16 cellular contexts compared by ENCODE assay signal in the genomic region with DNA sequence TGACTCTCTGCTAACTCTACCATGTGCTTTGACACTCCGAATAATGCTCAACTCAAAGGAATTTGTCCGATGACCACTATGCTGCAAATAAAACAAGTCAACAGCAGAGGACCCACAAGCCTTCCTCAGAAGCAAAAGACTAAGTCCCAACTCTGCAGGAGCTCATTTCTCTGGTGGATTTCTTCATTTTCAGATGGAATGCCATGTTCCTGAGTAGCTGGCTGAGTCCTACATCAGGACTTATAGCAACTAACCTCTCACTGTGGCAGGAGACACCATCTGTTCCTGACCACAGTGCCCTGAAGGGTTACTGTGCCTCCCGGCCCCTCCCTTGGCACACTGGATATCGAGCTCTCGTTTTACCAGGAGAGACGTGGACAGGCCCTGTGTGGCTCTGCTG. TPM values are rescaled to one million over a fixed set of nuclear protein-coding genes. Genes with fewer than 3 reads are reported as not detected.
DNase-seq lines count a peak whose midpoint lies in the region; ATAC-seq and TF ChIP-seq lines count a peak whose summit lies in the region.
"Had no signal": no experiment of that assay in that cellular context is flagged by ENCODE, and none has a peak within 500 bp of the region (broad histone marks: within the 10 kb centered on the region; RNA-seq: fewer than 3 reads in every experiment).

No MANE protein-coding gene starts in this region.

- no peak for ATAC-seq in HG02870 (IDR thresholded peaks at IDR 0.05; ENCODE audit: unreplicated experiment)
- ATAC-seq: heart right ventricle, right cardiac atrium, T-cell had no signal

- H3K27me3 ChIP-seq in endodermal cell (ENCODE audit: control insufficient read depth, insufficient read depth, low read length, poor library complexity, severe bottlenecking) (no peaks in the 10 kb centered on the region), colonic mucosa (no peaks in the 10 kb centered on the region)
- H3K27me3 ChIP-seq: heart right ventricle had no signal

- peaks cover 82% of the 10 kb centered on the region for H3K4me1 Mint-ChIP-seq in endodermal cell
- H3K4me1 Mint-ChIP-seq: activated naive CD4-positive, alpha-beta T cell treated with anti-CD3 and anti-CD28 coated beads, Interleukin-2, amount 50 U/mL, for 24 hours had no signal

- WGBS in endodermal cell (ENCODE audit: insufficient coverage in 1 of 2, insufficient read length in 1 of 2), 2 experiments, result 85 to 92% methylated on average over 6 of the region's 6 CpGs

- DNase-seq in AG10803 (ENCODE audit: low read depth), result peak; percentile 77
- DNase-seq in M059J (ENCODE audit: low read depth), result peak; percentile 54
- DNase-seq in endodermal cell, result peak; percentile 38
- DNase-seq in myocyte (ENCODE audit: low read depth), result peak; percentile 78
- DNase-seq in NCI-H1436 treated with DMSO at 0.1 percent for 48 hours (lab: John Stamatoyannopoulos, UW), result no peak
- DNase-seq in inferior parietal cortex (ENCODE audit: extremely low spot score), result no peak
- no peak for DNase-seq in colonic mucosa
- DNase-seq: activated CD8-positive, alpha-beta memory T cell treated with anti-CD3 and anti-CD28 coated beads, Interleukin-2, amount 50 U/mL, for 48 hours; heart right ventricle; left ventricle myocardium inferior; right cardiac atrium; stimulated activated CD4-positive, alpha-beta T cell treated with anti-CD3 and anti-CD28 coated beads, Interleukin-2, amount 100 ng/mL, for 24 hours; T-cell had no signal

- H3K27ac Mint-ChIP-seq in endodermal cell, result peak overlapping the region; percentile 45
- H3K27ac Mint-ChIP-seq: activated naive CD4-positive, alpha-beta T cell treated with anti-CD3 and anti-CD28 coated beads, Interleukin-2, amount 50 U/mL, for 24 hours; T-cell had no signal

- no peaks in the 10 kb centered on the region for H3K9me3 Mint-ChIP-seq in endodermal cell
- H3K9me3 Mint-ChIP-seq: activated naive CD4-positive, alpha-beta T cell treated with anti-CD3 and anti-CD28 coated beads, Interleukin-2, amount 50 U/mL, for 24 hours; T-cell had no signal

- peaks cover 87% of the 10 kb centered on the region for H3K36me3 ChIP-seq in endodermal cell (ENCODE audit: control insufficient read depth, insufficient read depth, low read length)
- peaks cover 6% of the 10 kb centered on the region for H3K36me3 ChIP-seq in colonic mucosa

- TF ChIP-seq CTCF in AG10803 (conservative IDR thresholded peaks at IDR 0.05; ENCODE audit: low read length) (peak; percentile 14), endodermal cell (conservative IDR thresholded peaks at IDR 0.05) (no peak), colonic mucosa (IDR thresholded peaks at IDR 0.05) (no peak)

- peaks cover 92% of the 10 kb centered on the region for H3K36me3 Mint-ChIP-seq in endodermal cell (ENCODE audit: low read depth)
- H3K36me3 Mint-ChIP-seq: activated naive CD4-positive, alpha-beta T cell treated with anti-CD3 and anti-CD28 coated beads, Interleukin-2, amount 50 U/mL, for 24 hours; T-cell had no signal

- H3K4me3 Mint-ChIP-seq in endodermal cell, result no peak overlapping the region
- H3K4me3 Mint-ChIP-seq: activated naive CD4-positive, alpha-beta T cell treated with anti-CD3 and anti-CD28 coated beads, Interleukin-2, amount 50 U/mL, for 24 hours; T-cell had no signal

- H3K4me1 ChIP-seq in endodermal cell (ENCODE audit: control insufficient read depth, insufficient read depth, low read length), result peaks cover 48% of the 10 kb centered on the region
- H3K4me1 ChIP-seq in colonic mucosa, result no peaks in the 10 kb centered on the region

- intact Hi-C loops in colonic mucosa (cut with DNase I), result no loop called here

- H3K4me3 ChIP-seq in AG10803 (ENCODE audit: low read length) (no peak overlapping the region), endodermal cell (ENCODE audit: low read length) (no peak overlapping the region), colonic mucosa (no peak overlapping the region)
- H3K4me3 ChIP-seq: heart right ventricle, left ventricle myocardium inferior had no signal

- H3K27me3 Mint-ChIP-seq in endodermal cell (ENCODE audit: insufficient read depth), result no peaks in the 10 kb centered on the region
- H3K27me3 Mint-ChIP-seq: activated naive CD4-positive, alpha-beta T cell treated with anti-CD3 and anti-CD28 coated beads, Interleukin-2, amount 50 U/mL, for 24 hours had no signal

- H3K9ac ChIP-seq in endodermal cell (ENCODE audit: extremely low read depth, low read length, poor library complexity, severe bottlenecking) (no peak overlapping the region), colonic mucosa (ENCODE audit: low read depth in 2 of 2, low read length in 2 of 2) (no peak overlapping the region)

- H3K9me3 ChIP-seq in endodermal cell (ENCODE audit: control insufficient read depth, low read length), result peaks cover 8% of the 10 kb centered on the region
- H3K9me3 ChIP-seq in colonic mucosa, result no peaks in the 10 kb centered on the region
- H3K9me3 ChIP-seq: heart right ventricle, left ventricle myocardium inferior had no signal

- H3K27ac ChIP-seq in endodermal cell (ENCODE audit: low read depth, low read length), result no peak overlapping the region
- no peak overlapping the region for H3K27ac ChIP-seq in colonic mucosa
- H3K27ac ChIP-seq: epithelial cell of prostate, heart right ventricle, left ventricle myocardium inferior had no signal

RNA-seq across cellular contexts. Expression of a gene that starts 20.8 kb away (rescaled TPM):
- total RNA-seq in M059J (2014; rRNA removed; shearing (Covaris generic)), result 19.1 and 29.6 TPM in 2 replicates
- total RNA-seq in endodermal cell, result 100 to 1,000 TPM; 136 to 238 TPM
- polyA plus RNA-seq in endodermal cell (2013, experiment 1 of 2), result 23.7 TPM
- polyA plus RNA-seq in endodermal cell (2013, experiment 2 of 2), result 24.8 TPM
- total RNA-seq in myocyte, result 30.0 and 35.4 TPM in 2 replicates
- 46.3 TPM for polyA plus RNA-seq in myocyte (2012)
- total RNA-seq in colonic mucosa, result 10 to 100 TPM; 35.5 to 39.2 TPM

Comparison
In these comparisons a context has a peak if more than half of its experiments do, and no peak if none do; other contexts are left out.
1. DNase-seq: peak in AG10803 (single experiment), M059J (single experiment), endodermal cell (single experiment) and myocyte (single experiment); none in NCI-H1436 treated with DMSO at 0.1 percent for 48 hours (single experiment), inferior parietal cortex (single experiment) and colonic mucosa (single experiment).